Comparison of ENCODE assay signal across 16 cellular contexts in the genomic region with DNA sequence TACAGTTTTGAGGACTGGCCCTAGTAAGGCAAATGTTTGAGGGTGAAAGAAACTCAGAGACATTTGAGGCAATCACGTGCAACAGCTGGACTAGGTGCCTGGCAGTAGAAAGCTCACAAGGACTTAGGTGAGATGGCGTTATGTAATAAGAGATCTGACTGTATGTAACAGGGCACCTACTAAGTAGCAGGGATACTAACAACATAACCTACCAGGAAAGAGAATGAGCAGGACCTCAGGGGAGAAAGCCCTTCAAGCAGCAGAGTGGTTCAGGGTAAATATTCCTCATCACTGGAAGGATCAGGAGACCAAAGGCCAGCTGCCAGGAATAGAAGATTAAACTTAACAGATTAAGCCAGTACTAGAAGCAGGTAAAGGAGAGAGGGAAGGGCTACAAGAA.
"Had no signal": no experiment of that assay in that cellular context is flagged by ENCODE, and none has a peak within 500 bp of the region (broad histone marks: within the 10 kb centered on the region; RNA-seq: fewer than 3 reads in every experiment).

No MANE protein-coding gene starts in this region.

- H3K4me1 ChIP-seq: breast epithelium, left ventricle myocardium inferior, parathyroid adenoma, uterus had no signal

- H3K36me3 ChIP-seq: breast epithelium, left ventricle myocardium inferior, uterus had no signal

- H3K4me3 ChIP-seq: breast epithelium, left ventricle myocardium inferior, uterus had no signal

- H3K27me3 Mint-ChIP-seq: activated T-cell treated with anti-CD3 and anti-CD28 coated beads, Interleukin-2, amount 50 U/mL, for 24 hours had no signal

- DNase-seq: activated CD4-positive, alpha-beta T cell treated with anti-CD3 and anti-CD28 coated beads, Interleukin-2, amount 50 U/mL, for 1 hour; activated gamma-delta T cell treated with Interleukin-2 at 50 U/mL for 16 hours; activated T-cell treated with anti-CD3 and anti-CD28 coated beads, Interleukin-2, amount 50 U/mL, for 24 hours; aorta; foreskin melanocyte; head of caudate nucleus; islet precursor cell; left ventricle myocardium inferior; mesendoderm; retina; stimulated activated CD4-positive, alpha-beta T cell treated with anti-CD3 and anti-CD28 coated beads, Interleukin-4, amount 100 ng/mL, for 1 hour; stimulated activated CD8-positive, alpha-beta memory T cell treated with anti-CD3 and anti-CD28 coated beads, Interleukin-4, amount 100 ng/mL, for 48 hours; uterus had no signal

- H3K9me3 ChIP-seq: uterus had no signal

- ATAC-seq: WTC11 had no signal

- H3K27ac Mint-ChIP-seq: activated T-cell treated with anti-CD3 and anti-CD28 coated beads, Interleukin-2, amount 50 U/mL, for 24 hours; WTC11 had no signal

- H3K27me3 ChIP-seq: breast epithelium, uterus had no signal

- H3K4me3 Mint-ChIP-seq: activated T-cell treated with anti-CD3 and anti-CD28 coated beads, Interleukin-2, amount 50 U/mL, for 24 hours; WTC11 had no signal

- H2AFZ ChIP-seq: parathyroid adenoma had no signal

- H3K79me2 ChIP-seq: parathyroid adenoma had no signal

- H3K27ac ChIP-seq: breast epithelium, left ventricle myocardium inferior, parathyroid adenoma, uterus had no signal

- H3K9ac ChIP-seq: parathyroid adenoma had no signal
